ENCODE assay signal across 34 cellular contexts in genomic region chr3:116150655-116151054, GRCh38.
"Had no signal": no experiment of that assay in that cellular context is flagged by ENCODE, and none has a peak within 500 bp of the region (broad histone marks: within the 10 kb centered on the region; RNA-seq: fewer than 3 reads in every experiment).

No MANE protein-coding gene starts in this region.

- H3K36me3 ChIP-seq: adrenal gland, brain microvascular endothelial cell, esophagus squamous epithelium, gastroesophageal sphincter, heart right ventricle had no signal

- H3K27me3 ChIP-seq: adrenal gland, brain microvascular endothelial cell, esophagus squamous epithelium, gastroesophageal sphincter, heart right ventricle had no signal

- DNase-seq: activated CD4-positive, alpha-beta memory T cell treated with anti-CD3 and anti-CD28 coated beads for 36 hours; activated CD4-positive, alpha-beta T cell treated with anti-CD3 and anti-CD28 coated beads for 36 hours; activated CD4-positive, alpha-beta T cell treated with anti-CD3 and anti-CD28 coated beads, Interleukin-2, amount 10 ng/mL, durations not matched to agents 24 days and 14 days; activated CD4-positive, CD25-positive, alpha-beta regulatory T cell; activated CD4-positive, CD25-positive, alpha-beta regulatory T cell treated with anti-CD3 and anti-CD28 coated beads, Interleukin-2, amount 50 U/mL, for 72 hours; activated CD8-positive, alpha-beta memory T cell treated with anti-CD3 and anti-CD28 coated beads, Interleukin-2, amount 10 ng/mL, durations not matched to agents 7 days and 5 days; activated CD8-positive, alpha-beta memory T cell treated with anti-CD3 and anti-CD28 coated beads, Interleukin-2, amount 50 U/mL, for 4 hours; activated CD8-positive, alpha-beta T cell treated with anti-CD3 and anti-CD28 coated beads, Interleukin-2, amount 10 ng/mL, durations not matched to agents 7 days and 5 days; activated effector memory CD4-positive, alpha-beta T cell treated with anti-CD3 and anti-CD28 coated beads, Interleukin-2, amount 50 U/mL, for 16 hours; activated naive CD4-positive, alpha-beta T cell treated with anti-CD3 and anti-CD28 coated beads for 36 hours; activated naive CD8-positive, alpha-beta T cell treated with anti-CD3 and anti-CD28 coated beads for 36 hours; activated naive CD8-positive, alpha-beta T cell treated with anti-CD3 and anti-CD28 coated beads, Interleukin-2, amount 50 U/mL, for 24 hours; activated T-cell treated with anti-CD3 and anti-CD28 coated beads, Interleukin-2, amount 50 U/mL, for 1 hour; activated T-cell treated with anti-CD3 and anti-CD28 coated beads, Interleukin-2, amount 50 U/mL, for 48 hours; adrenal gland; amygdala; aorta; brain microvascular endothelial cell; cortex of kidney; effector CD8-positive, alpha-beta T cell; esophagus squamous epithelium; foreskin melanocyte; heart right ventricle; T-helper 2 cell had no signal

- H3K4me1 ChIP-seq: adrenal gland, esophagus squamous epithelium, gastroesophageal sphincter, heart right ventricle had no signal

- H3K9me3 ChIP-seq: esophagus squamous epithelium had no signal

- ATAC-seq: activated CD4-positive, alpha-beta T cell treated with anti-CD3 and anti-CD28 coated beads for 36 hours; activated CD8-positive, alpha-beta memory T cell treated with anti-CD3 and anti-CD28 coated beads, Interleukin-2, amount 10 ng/mL, durations not matched to agents 7 days and 5 days; activated CD8-positive, alpha-beta T cell treated with anti-CD3 and anti-CD28 coated beads, Interleukin-2, amount 10 ng/mL, durations not matched to agents 7 days and 5 days; activated naive CD8-positive, alpha-beta T cell treated with anti-CD3 and anti-CD28 coated beads, Interleukin-2, amount 50 U/mL, for 24 hours; gastroesophageal sphincter; heart right ventricle had no signal

- H3K27ac ChIP-seq: adrenal gland, brain microvascular endothelial cell, epithelial cell of prostate, esophagus squamous epithelium, gastroesophageal sphincter, heart right ventricle had no signal

- H3K4me3 Mint-ChIP-seq: activated CD4-positive, alpha-beta memory T cell treated with anti-CD3 and anti-CD28 coated beads for 36 hours; activated CD4-positive, alpha-beta T cell treated with anti-CD3 and anti-CD28 coated beads for 36 hours; activated CD4-positive, alpha-beta T cell treated with anti-CD3 and anti-CD28 coated beads, Interleukin-2, amount 10 ng/mL, durations not matched to agents 24 days and 14 days; activated CD8-positive, alpha-beta memory T cell treated with anti-CD3 and anti-CD28 coated beads, Interleukin-2, amount 10 ng/mL, durations not matched to agents 7 days and 5 days; activated CD8-positive, alpha-beta T cell treated with anti-CD3 and anti-CD28 coated beads, Interleukin-2, amount 10 ng/mL, durations not matched to agents 7 days and 5 days; activated naive CD4-positive, alpha-beta T cell treated with anti-CD3 and anti-CD28 coated beads for 36 hours; activated naive CD4-positive, alpha-beta T cell treated with anti-CD3 and anti-CD28 coated beads, Interleukin-2, amount 50 U/mL, for 24 hours; activated naive CD8-positive, alpha-beta T cell treated with anti-CD3 and anti-CD28 coated beads for 36 hours; activated naive CD8-positive, alpha-beta T cell treated with anti-CD3 and anti-CD28 coated beads, Interleukin-2, amount 50 U/mL, for 24 hours; activated T-helper 1 cell treated with anti-CD3 and anti-CD28 coated beads, Interleukin-12 subunit alpha, Interleukin-12 subunit beta, Interleukin-2, Interleukin-4 antibody, amounts not matched to agents 30 ng/mL and 10 ng/mL and 1 ng/mL, durations not matched to agents 14 hours and 24 hours and 36 hours; central memory CD8-positive, alpha-beta T cell had no signal

- H3K9me3 Mint-ChIP-seq: activated CD4-positive, alpha-beta T cell treated with anti-CD3 and anti-CD28 coated beads, Interleukin-2, amount 10 ng/mL, durations not matched to agents 24 days and 14 days had no signal

- H3K36me3 Mint-ChIP-seq: activated CD4-positive, alpha-beta memory T cell treated with anti-CD3 and anti-CD28 coated beads for 36 hours; activated CD8-positive, alpha-beta memory T cell treated with anti-CD3 and anti-CD28 coated beads, Interleukin-2, amount 10 ng/mL, durations not matched to agents 7 days and 5 days; activated naive CD4-positive, alpha-beta T cell treated with anti-CD3 and anti-CD28 coated beads, Interleukin-2, amount 50 U/mL, for 24 hours; activated naive CD8-positive, alpha-beta T cell treated with anti-CD3 and anti-CD28 coated beads for 36 hours had no signal

- H3K4me3 ChIP-seq: adrenal gland, esophagus squamous epithelium, gastroesophageal sphincter, heart right ventricle had no signal

- FAIRE-seq: bronchial epithelial cell, colon, endometrium, endothelial cell of umbilical vein had no signal

- H3K4me1 Mint-ChIP-seq: activated CD4-positive, alpha-beta T cell treated with anti-CD3 and anti-CD28 coated beads for 36 hours; activated CD4-positive, alpha-beta T cell treated with anti-CD3 and anti-CD28 coated beads, Interleukin-2, amount 10 ng/mL, durations not matched to agents 24 days and 14 days; activated CD8-positive, alpha-beta memory T cell treated with anti-CD3 and anti-CD28 coated beads, Interleukin-2, amount 10 ng/mL, durations not matched to agents 7 days and 5 days; activated naive CD4-positive, alpha-beta T cell treated with anti-CD3 and anti-CD28 coated beads, Interleukin-2, amount 50 U/mL, for 24 hours; activated naive CD8-positive, alpha-beta T cell treated with anti-CD3 and anti-CD28 coated beads for 36 hours; activated naive CD8-positive, alpha-beta T cell treated with anti-CD3 and anti-CD28 coated beads, Interleukin-2, amount 50 U/mL, for 24 hours; central memory CD8-positive, alpha-beta T cell had no signal

- H3K27ac Mint-ChIP-seq: activated CD4-positive, alpha-beta memory T cell treated with anti-CD3 and anti-CD28 coated beads for 36 hours; activated CD4-positive, alpha-beta T cell treated with anti-CD3 and anti-CD28 coated beads for 36 hours; activated CD4-positive, alpha-beta T cell treated with anti-CD3 and anti-CD28 coated beads, Interleukin-2, amount 10 ng/mL, durations not matched to agents 24 days and 14 days; activated CD8-positive, alpha-beta memory T cell treated with anti-CD3 and anti-CD28 coated beads, Interleukin-2, amount 10 ng/mL, durations not matched to agents 7 days and 5 days; activated CD8-positive, alpha-beta T cell treated with anti-CD3 and anti-CD28 coated beads, Interleukin-2, amount 10 ng/mL, durations not matched to agents 7 days and 5 days; activated naive CD4-positive, alpha-beta T cell treated with anti-CD3 and anti-CD28 coated beads for 36 hours; activated naive CD4-positive, alpha-beta T cell treated with anti-CD3 and anti-CD28 coated beads, Interleukin-2, amount 50 U/mL, for 24 hours; activated naive CD8-positive, alpha-beta T cell treated with anti-CD3 and anti-CD28 coated beads for 36 hours; activated naive CD8-positive, alpha-beta T cell treated with anti-CD3 and anti-CD28 coated beads, Interleukin-2, amount 50 U/mL, for 24 hours; activated T-helper 1 cell treated with anti-CD3 and anti-CD28 coated beads, Interleukin-12 subunit alpha, Interleukin-12 subunit beta, Interleukin-2, Interleukin-4 antibody, amounts not matched to agents 30 ng/mL and 10 ng/mL and 1 ng/mL, durations not matched to agents 14 hours and 24 hours and 36 hours; activated T-helper 2 cell treated with anti-CD3 and anti-CD28 coated beads, Interferon-gamma antibody, Interleukin-2, Interleukin-4, amounts not matched to agents 10 μg/mL and 5 μg/mL and 100 μg/mL, durations not matched to agents 14 hours and 24 hours and 36 hours had no signal

- H3K27me3 Mint-ChIP-seq: activated CD4-positive, alpha-beta memory T cell treated with anti-CD3 and anti-CD28 coated beads for 36 hours; activated CD4-positive, alpha-beta T cell treated with anti-CD3 and anti-CD28 coated beads for 36 hours; activated CD4-positive, alpha-beta T cell treated with anti-CD3 and anti-CD28 coated beads, Interleukin-2, amount 10 ng/mL, durations not matched to agents 24 days and 14 days; activated CD8-positive, alpha-beta memory T cell treated with anti-CD3 and anti-CD28 coated beads, Interleukin-2, amount 10 ng/mL, durations not matched to agents 7 days and 5 days; activated naive CD4-positive, alpha-beta T cell treated with anti-CD3 and anti-CD28 coated beads, Interleukin-2, amount 50 U/mL, for 24 hours; activated naive CD8-positive, alpha-beta T cell treated with anti-CD3 and anti-CD28 coated beads for 36 hours; activated naive CD8-positive, alpha-beta T cell treated with anti-CD3 and anti-CD28 coated beads, Interleukin-2, amount 50 U/mL, for 24 hours; central memory CD8-positive, alpha-beta T cell had no signal
